In genomic region chr9:130073373-130073772, GRCh38 we compare ENCODE assay signal across 1 cellular context.
TF ChIP-seq lines count a peak whose summit lies in the region.

No MANE protein-coding gene starts in this region.

TF ChIP-seq in H1, 55 proteins besides CTCF, POLR2A, EP300 and RAD21 (continued from another document):
- TF ChIP-seq E2F6 (IDR thresholded peaks at IDR 0.05), result no peak
- no peak for TF ChIP-seq CHD1 (IDR thresholded peaks at IDR 0.05; ENCODE audit: low read depth, low read length)
- no peak for TF ChIP-seq FOSL1 (IDR thresholded peaks at IDR 0.05; ENCODE audit: insufficient read depth, low read depth, low read length)
- TF ChIP-seq JUN (IDR thresholded peaks at IDR 0.05; ENCODE audit: low read depth, low read length), result no peak
- TF ChIP-seq SAP30 (IDR thresholded peaks at IDR 0.05; ENCODE audit: insufficient read depth, insufficient replicate concordance, low read length), result no peak
